Comparison of ENCODE assay signal across 12 cellular contexts in the genomic region with DNA sequence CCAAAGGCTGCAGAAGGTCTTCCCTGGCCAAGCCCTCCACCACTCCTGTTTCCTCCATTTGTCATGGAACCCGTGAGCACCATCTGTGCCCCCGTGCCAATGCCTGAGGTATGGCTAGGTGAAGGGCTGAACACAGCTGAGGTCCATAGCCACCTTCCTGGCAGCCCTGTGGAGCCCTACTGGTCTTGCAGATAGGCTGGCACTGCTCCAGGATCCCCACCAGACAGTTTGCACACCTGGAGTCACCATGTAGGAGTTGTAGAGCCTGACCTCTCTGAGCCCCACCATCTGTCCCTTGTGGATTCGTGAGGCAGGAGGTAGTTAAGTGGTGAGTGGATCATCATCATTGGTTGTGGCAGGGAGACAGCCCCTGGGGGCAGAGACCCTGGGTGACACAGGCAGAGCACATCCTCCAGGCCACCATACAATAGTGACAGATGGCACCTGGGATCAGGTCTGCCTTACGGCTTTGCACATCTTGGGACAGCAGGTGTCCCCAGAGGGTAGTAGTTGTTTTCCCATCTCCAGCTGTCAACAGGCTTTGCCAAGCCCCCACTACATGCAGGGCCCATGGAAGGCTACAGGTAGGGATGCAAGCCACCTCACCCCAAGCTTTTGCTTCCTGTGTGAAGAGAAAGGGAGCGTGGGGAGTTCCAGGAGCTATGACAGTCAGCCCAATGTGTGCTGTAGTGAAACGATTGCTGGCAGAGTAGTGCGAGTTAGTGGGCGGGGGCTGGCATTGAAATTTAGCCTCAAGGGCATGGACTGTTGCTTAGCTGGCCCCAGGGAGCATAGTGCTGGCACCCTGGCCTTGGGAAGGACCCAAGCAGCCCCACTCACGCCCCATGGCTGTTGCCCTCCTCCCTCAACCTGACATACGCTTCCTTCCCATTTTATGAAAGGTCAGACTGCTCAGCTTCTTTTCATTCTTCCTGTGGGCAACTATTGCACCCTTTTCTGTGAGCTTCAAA. TPM values are rescaled to one million over a fixed set of nuclear protein-coding genes. Genes with fewer than 3 reads are reported as not detected.
DNase-seq lines count a peak whose midpoint lies in the region; ATAC-seq, FAIRE-seq and TF ChIP-seq lines count a peak whose summit lies in the region.
"Had no signal": no experiment of that assay in that cellular context is flagged by ENCODE, and none has a peak within 500 bp of the region (broad histone marks: within the 10 kb centered on the region; RNA-seq: fewer than 3 reads in every experiment).

No MANE protein-coding gene starts in this region.

- peak overlapping the region; percentile 24 to 80 (median 41) for H3K27ac Mint-ChIP-seq in CD14-positive monocyte
- H3K27ac Mint-ChIP-seq in activated naive CD8-positive, alpha-beta T cell treated with anti-CD3 and anti-CD28 coated beads, Interleukin-2, amount 10 ng/mL, durations not matched to agents 7 days and 5 days = peak overlapping the region; percentile 0
- H3K27ac Mint-ChIP-seq: activated CD4-positive, alpha-beta T cell treated with anti-CD3 and anti-CD28 coated beads, Interleukin-2, amount 10 ng/mL, durations not matched to agents 7 days and 5 days; progenitor cell of endocrine pancreas had no signal

- no peaks in the 10 kb centered on the region for H3K9me3 Mint-ChIP-seq in CD14-positive monocyte
- no peaks in the 10 kb centered on the region for H3K9me3 Mint-ChIP-seq in activated naive CD8-positive, alpha-beta T cell treated with anti-CD3 and anti-CD28 coated beads, Interleukin-2, amount 10 ng/mL, durations not matched to agents 7 days and 5 days
- H3K9me3 Mint-ChIP-seq: activated CD4-positive, alpha-beta T cell treated with anti-CD3 and anti-CD28 coated beads, Interleukin-2, amount 10 ng/mL, durations not matched to agents 7 days and 5 days had no signal

- H3K27me3 Mint-ChIP-seq in CD14-positive monocyte (ENCODE audit: low read depth in 3 of 3) = peaks cover 0 to 4% (median 3%) of the 10 kb centered on the region in 3 donors
- H3K27me3 Mint-ChIP-seq in activated naive CD8-positive, alpha-beta T cell treated with anti-CD3 and anti-CD28 coated beads, Interleukin-2, amount 10 ng/mL, durations not matched to agents 7 days and 5 days = no peaks in the 10 kb centered on the region
- H3K27me3 Mint-ChIP-seq: activated CD4-positive, alpha-beta T cell treated with anti-CD3 and anti-CD28 coated beads, Interleukin-2, amount 10 ng/mL, durations not matched to agents 7 days and 5 days; progenitor cell of endocrine pancreas had no signal

- DNase-seq in CD14-positive monocyte (ENCODE audit: low spot score) (no peak), D721Med (ENCODE audit: insufficient read length, low spot score) (peak; percentile 50), NCI-H2171 treated with DMSO at 0.1 percent for 48 hours (lab: John Stamatoyannopoulos, UW) (peak; percentile 96), H54 (ENCODE audit: insufficient read length, low spot score) (no peak), ecto neural progenitor cell (ENCODE audit: low spot score) (no peak)
- no peak for DNase-seq in activated naive CD8-positive, alpha-beta T cell treated with anti-CD3 and anti-CD28 coated beads, Interleukin-2, amount 10 ng/mL, durations not matched to agents 7 days and 5 days
- DNase-seq: activated CD4-positive, alpha-beta T cell treated with anti-CD3 and anti-CD28 coated beads, Interleukin-2, amount 10 ng/mL, durations not matched to agents 7 days and 5 days; activated naive CD4-positive, alpha-beta T cell treated with Interleukin-2 at 50 U/mL for 16 hours had no signal

- ATAC-seq in activated naive CD8-positive, alpha-beta T cell treated with anti-CD3 and anti-CD28 coated beads, Interleukin-2, amount 10 ng/mL, durations not matched to agents 7 days and 5 days (ENCODE audit: low read depth) = no peak
- ATAC-seq in GM19351 (IDR thresholded peaks at IDR 0.05; ENCODE audit: unreplicated experiment) (no peak), HG02870 (IDR thresholded peaks at IDR 0.05; ENCODE audit: unreplicated experiment) (no peak)
- ATAC-seq: GM12878 had no signal

- peaks cover 35 to 62% of the 10 kb centered on the region in 2 donors for H3K36me3 Mint-ChIP-seq in CD14-positive monocyte
- H3K36me3 Mint-ChIP-seq in activated naive CD8-positive, alpha-beta T cell treated with anti-CD3 and anti-CD28 coated beads, Interleukin-2, amount 10 ng/mL, durations not matched to agents 7 days and 5 days = peaks cover 6% of the 10 kb centered on the region

- no peak for TF ChIP-seq CTCF in CD14-positive monocyte (IDR thresholded peaks at IDR 0.05)
- TF ChIP-seq CTCF in D721Med (IDR thresholded peaks at IDR 0.05; ENCODE audit: insufficient read depth, missing control alignments) = no peak

- no peak for TF ChIP-seq POLR2A in H54 (IDR thresholded peaks at IDR 0.05; ENCODE audit: low read depth, low read length)

- POLR2A ChIA-PET in activated naive CD8-positive, alpha-beta T cell treated with anti-CD3 and anti-CD28 coated beads, Interleukin-2, amount 10 ng/mL, durations not matched to agents 7 days and 5 days (lab: Charles Lee) = interaction anchor here (0.6 to 1.0 kb wide), 2 partner anchors 38 to 47 kb away, joined by 3 to 5 read pairs; no protein-coding TSS in a partner anchor

- intact Hi-C loops in CD14-positive monocyte (cut with micrococcal nuclease) = loop anchor here in 1 of 2 donors (5.0 kb wide), 1 partner anchor 48 kb away; no protein-coding TSS in a partner anchor

- peaks cover 29% of the 10 kb centered on the region for H3K4me1 Mint-ChIP-seq in CD14-positive monocyte
- H3K4me1 Mint-ChIP-seq in activated naive CD8-positive, alpha-beta T cell treated with anti-CD3 and anti-CD28 coated beads, Interleukin-2, amount 10 ng/mL, durations not matched to agents 7 days and 5 days = peaks cover 17% of the 10 kb centered on the region

- FAIRE-seq in D721Med (lab: Jason Lieb, UNC) (no peak), H54 (lab: Jason Lieb, UNC) (no peak)
- FAIRE-seq: GM12878 had no signal

- H3K4me3 Mint-ChIP-seq in CD14-positive monocyte = peak overlapping the region in 1 of 2 donors; percentile 43
- H3K4me3 Mint-ChIP-seq in activated naive CD8-positive, alpha-beta T cell treated with anti-CD3 and anti-CD28 coated beads, Interleukin-2, amount 10 ng/mL, durations not matched to agents 7 days and 5 days = no peak overlapping the region
- H3K4me3 Mint-ChIP-seq: activated CD4-positive, alpha-beta T cell treated with anti-CD3 and anti-CD28 coated beads, Interleukin-2, amount 10 ng/mL, durations not matched to agents 7 days and 5 days had no signal

RNA-seq across cellular contexts. Expression of a gene that starts 52.4 kb away (rescaled TPM):
- not detected for polyA plus RNA-seq in CD14-positive monocyte
- 1 to 10 TPM in 1 of 2 experiments, under 1 TPM in 1; 0.94 to 1.2 TPM for total RNA-seq in activated naive CD8-positive, alpha-beta T cell treated with anti-CD3 and anti-CD28 coated beads, Interleukin-2, amount 10 ng/mL, durations not matched to agents 7 days and 5 days

Comparison
In these comparisons a context has a peak if more than half of its experiments do, and no peak if none do; other contexts are left out.
1. DNase-seq: peak in D721Med (single experiment) and NCI-H2171 treated with DMSO at 0.1 percent for 48 hours (single experiment); none in CD14-positive monocyte (single experiment), activated naive CD8-positive, alpha-beta T cell treated with anti-CD3 and anti-CD28 coated beads, Interleukin-2, amount 10 ng/mL, durations not matched to agents 7 days and 5 days (single experiment), H54 (single experiment) and ecto neural progenitor cell (single experiment).